12 cellular contexts compared by ENCODE assay signal in the genomic region with DNA sequence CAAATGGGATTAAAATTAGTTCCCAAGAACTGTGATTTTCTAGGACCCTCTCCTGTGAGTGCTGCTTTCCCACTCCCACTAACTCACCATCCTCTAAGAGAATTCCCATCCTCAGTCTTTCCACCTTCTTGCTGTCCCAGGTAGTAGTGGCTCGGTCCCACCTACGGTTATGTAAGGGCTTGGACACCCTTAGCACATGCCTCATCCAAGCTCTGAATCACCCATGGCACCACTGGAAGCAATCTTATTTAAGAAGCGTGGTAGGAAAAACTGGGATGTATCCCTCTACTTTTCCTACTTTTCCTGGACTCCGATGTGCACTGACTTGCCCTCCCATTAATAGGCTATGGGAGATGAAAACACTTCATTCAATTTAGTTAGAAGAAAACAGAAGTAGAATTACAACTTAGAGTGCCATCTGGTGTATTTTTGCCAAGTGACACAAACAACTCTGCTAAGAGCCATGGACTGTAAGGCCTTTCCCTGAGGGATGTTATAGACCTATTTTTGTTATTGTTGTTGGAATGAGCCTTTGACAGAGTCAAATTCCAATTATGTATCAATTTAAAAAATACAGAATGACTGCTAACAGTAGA. TPM values are rescaled to one million over a fixed set of nuclear protein-coding genes. Genes with fewer than 3 reads are reported as not detected.
DNase-seq lines count a peak whose midpoint lies in the region; ATAC-seq, FAIRE-seq and TF ChIP-seq lines count a peak whose summit lies in the region.
"Had no signal": no experiment of that assay in that cellular context is flagged by ENCODE, and none has a peak within 500 bp of the region (broad histone marks: within the 10 kb centered on the region; RNA-seq: fewer than 3 reads in every experiment).

No MANE protein-coding gene starts in this region.

- H3K27ac Mint-ChIP-seq in activated naive CD4-positive, alpha-beta T cell treated with anti-CD3 and anti-CD28 coated beads, Interleukin-2, amount 10 ng/mL, durations not matched to agents 7 days and 5 days: peak overlapping the region; percentile 39
- no peak overlapping the region for H3K27ac Mint-ChIP-seq in activated naive CD4-positive, alpha-beta T cell treated with anti-CD3 and anti-CD28 coated beads, Interleukin-2, amount 50 U/mL, for 72 hours
- H3K27ac Mint-ChIP-seq in WTC11: no peak overlapping the region
- H3K27ac Mint-ChIP-seq: memory B cell had no signal

- no peak overlapping the region for H2BK120ac ChIP-seq in H1 (replicated peaks; ENCODE audit: low read depth, low read length)

- H3K36me3 ChIP-seq in H1 (ENCODE audit: control insufficient read depth in 2 of 4, insufficient read depth in 4 of 4, low read length in 3 of 4): no peaks in the 10 kb centered on the region
- H3K36me3 ChIP-seq in suprapubic skin: no peaks in the 10 kb centered on the region

- H3K56ac ChIP-seq in H1 (replicated peaks; ENCODE audit: insufficient read length, low read depth, low read length): no peak overlapping the region

- no peaks in the 10 kb centered on the region for H4K20me1 ChIP-seq in H1 (replicated peaks in 1 of 2; ENCODE audit: control insufficient read depth in 1 of 2, insufficient read depth in 2 of 2, low read length in 2 of 2)

- no peak overlapping the region for H3K4me3 Mint-ChIP-seq in activated naive CD4-positive, alpha-beta T cell treated with anti-CD3 and anti-CD28 coated beads, Interleukin-2, amount 10 ng/mL, durations not matched to agents 7 days and 5 days
- H3K4me3 Mint-ChIP-seq in WTC11: no peak overlapping the region
- H3K4me3 Mint-ChIP-seq: memory B cell had no signal

- CTCF ChIA-PET in activated naive CD4-positive, alpha-beta T cell treated with anti-CD3 and anti-CD28 coated beads, Interleukin-2, amount 10 ng/mL, durations not matched to agents 7 days and 5 days (lab: Charles Lee): interaction anchor here (0.8 to 5.7 kb wide), 4 partner anchors 11 to 177 kb away, joined by 3 to 35 read pairs (median 6); no protein-coding TSS in a partner anchor
- CTCF ChIA-PET in H1 (lab: Charles Lee; ENCODE audit: partially characterized antibody): interaction anchor here (1.2 to 2.7 kb wide), 5 partner anchors 14 to 69 kb away, joined by 3 to 12 read pairs (median 4); a partner anchor contains a TSS
- CTCF ChIA-PET in WTC11 (lab: Charles Lee): interaction anchor here (1.0 kb wide), 1 partner anchor 16 kb away, joined by 5 read pairs; no protein-coding TSS in a partner anchor

- POLR2A ChIA-PET in H1 (lab: Charles Lee; ENCODE audit: partially characterized antibody): no interaction called here
- POLR2A ChIA-PET in WTC11 (lab: Charles Lee): no interaction called here

- no peaks in the 10 kb centered on the region for H3K23me2 ChIP-seq in H1 (ENCODE audit: low read depth, low read length)

- TF ChIP-seq POLR2A in H1 (IDR thresholded peaks at IDR 0.05; ENCODE audit: control extremely low read depth in 1 of 2, low read depth in 2 of 2, low read length in 2 of 2) (no peak), suprapubic skin (IDR thresholded peaks at IDR 0.05) (no peak)

- no peaks in the 10 kb centered on the region for H3K9me3 ChIP-seq in H1 (ENCODE audit: insufficient read depth in 2 of 2, low read depth in 1 of 2, low read length in 1 of 2)
- H3K9me3 ChIP-seq in suprapubic skin: no peaks in the 10 kb centered on the region

- H3K27me3 Mint-ChIP-seq in activated naive CD4-positive, alpha-beta T cell treated with anti-CD3 and anti-CD28 coated beads, Interleukin-2, amount 10 ng/mL, durations not matched to agents 7 days and 5 days: peaks cover 23% of the 10 kb centered on the region
- H3K27me3 Mint-ChIP-seq in WTC11 (ENCODE audit: low read depth): no peaks in the 10 kb centered on the region
- H3K27me3 Mint-ChIP-seq: memory B cell had no signal

- H4K8ac ChIP-seq in H1 (ENCODE audit: extremely low read depth, insufficient read depth, low read length): no peak overlapping the region

- no peaks in the 10 kb centered on the region for H3K9me3 Mint-ChIP-seq in activated naive CD4-positive, alpha-beta T cell treated with anti-CD3 and anti-CD28 coated beads, Interleukin-2, amount 10 ng/mL, durations not matched to agents 7 days and 5 days
- H3K9me3 Mint-ChIP-seq in activated naive CD4-positive, alpha-beta T cell treated with anti-CD3 and anti-CD28 coated beads, Interleukin-2, amount 50 U/mL, for 72 hours: no peaks in the 10 kb centered on the region
- no peaks in the 10 kb centered on the region for H3K9me3 Mint-ChIP-seq in WTC11
- H3K9me3 Mint-ChIP-seq: memory B cell had no signal

- H3K4me3 ChIP-seq in H1 (ENCODE audit: extremely low read depth in 1 of 4, insufficient read depth in 2 of 4, low read depth in 3 of 4, low read length in 4 of 4) (no peak overlapping the region), suprapubic skin (no peak overlapping the region)

- H3K79me2 ChIP-seq in H1 (ENCODE audit: control insufficient read depth in 1 of 2, insufficient read depth in 2 of 2, low read length in 2 of 2): no peaks in the 10 kb centered on the region

- H3K36me3 Mint-ChIP-seq in activated naive CD4-positive, alpha-beta T cell treated with anti-CD3 and anti-CD28 coated beads, Interleukin-2, amount 10 ng/mL, durations not matched to agents 7 days and 5 days: no peaks in the 10 kb centered on the region
- H3K36me3 Mint-ChIP-seq in activated naive CD4-positive, alpha-beta T cell treated with anti-CD3 and anti-CD28 coated beads, Interleukin-2, amount 50 U/mL, for 72 hours: peaks cover 0 to 6% of the 10 kb centered on the region in 2 donors
- no peaks in the 10 kb centered on the region for H3K36me3 Mint-ChIP-seq in WTC11
- H3K36me3 Mint-ChIP-seq: memory B cell had no signal

- H3K27me3 ChIP-seq in H1 (replicated peaks in 1 of 4; ENCODE audit: control insufficient read depth in 3 of 4, extremely low read depth in 1 of 4, insufficient read depth in 3 of 4, low read length in 3 of 4): no peaks in the 10 kb centered on the region
- H3K27me3 ChIP-seq in suprapubic skin: no peaks in the 10 kb centered on the region

- no peaks in the 10 kb centered on the region for H3K4me1 Mint-ChIP-seq in activated naive CD4-positive, alpha-beta T cell treated with anti-CD3 and anti-CD28 coated beads, Interleukin-2, amount 10 ng/mL, durations not matched to agents 7 days and 5 days
- peaks cover 5% of the 10 kb centered on the region for H3K4me1 Mint-ChIP-seq in WTC11
- H3K4me1 Mint-ChIP-seq: memory B cell had no signal

- peak in 1 of 3 experiments; percentile 16; a peak in 2 of 4 replicates for TF ChIP-seq CTCF in H1 (IDR thresholded peaks at IDR 0.05; ENCODE audit: control extremely low read depth in 1 of 3, insufficient read depth in 1 of 3, low read depth in 1 of 3, low read length in 3 of 3)
- peak in 1 of 2 donors; percentile 12 for TF ChIP-seq CTCF in suprapubic skin (IDR thresholded peaks at IDR 0.05)
- TF ChIP-seq CTCF in WTC11 (IDR thresholded peaks at IDR 0.05): no peak

- no peak overlapping the region for H3K14ac ChIP-seq in H1 (ENCODE audit: insufficient read length)

- H3K9ac ChIP-seq in H1 (replicated peaks in 1 of 4; ENCODE audit: extremely low read depth in 1 of 4, low read depth in 3 of 4, low read length in 3 of 4): no peak overlapping the region

- H3K4me1 ChIP-seq in H1 (replicated peaks in 1 of 4; ENCODE audit: control insufficient read depth in 3 of 4, insufficient read depth in 4 of 4, low read length in 3 of 4) (no peaks in the 10 kb centered on the region), suprapubic skin (peaks cover 15% of the 10 kb centered on the region)

- H3K18ac ChIP-seq in H1 (ENCODE audit: extremely low read depth, low read length): no peak overlapping the region

- no peak overlapping the region for H2BK20ac ChIP-seq in H1 (ENCODE audit: low read length)

- no peak overlapping the region for H2BK15ac ChIP-seq in H1 (ENCODE audit: low read length)

- no peak overlapping the region for H4K91ac ChIP-seq in H1 (replicated peaks; ENCODE audit: insufficient read length, low read length)

- no peak for ATAC-seq in activated naive CD4-positive, alpha-beta T cell treated with anti-CD3 and anti-CD28 coated beads, Interleukin-2, amount 50 U/mL, for 72 hours
- ATAC-seq in WTC11: no peak

- no peak for FAIRE-seq in H1 (lab: Jason Lieb, UNC)

- no peak overlapping the region for H2AFZ ChIP-seq in H1 (ENCODE audit: low read length)

- TF ChIP-seq EP300 in H1 (IDR thresholded peaks at IDR 0.05; ENCODE audit: borderline replicate concordance in 1 of 2, low read depth in 2 of 2, low read length in 2 of 2) (no peak), suprapubic skin (IDR thresholded peaks at IDR 0.05) (no peak)

- DNase-seq in activated naive CD4-positive, alpha-beta T cell treated with anti-CD3 and anti-CD28 coated beads, Interleukin-2, amount 10 ng/mL, durations not matched to agents 7 days and 5 days: no peak
- no peak for DNase-seq in activated naive CD4-positive, alpha-beta T cell treated with anti-CD3 and anti-CD28 coated beads, Interleukin-2, amount 50 U/mL, for 72 hours (ENCODE audit: low spot score in 2 of 2)
- DNase-seq in NCI-H1694 (lab: John Stamatoyannopoulos, UW) (peak; percentile 10), H1 (ENCODE audit: low read depth in 1 of 2, low spot score in 2 of 2) (no peak), suprapubic skin (ENCODE audit: low spot score in 2 of 2) (no peak), NCI-H774 (lab: John Stamatoyannopoulos, UW) (no peak), cerebellum (ENCODE audit: low spot score) (no peak), WTC11 (ENCODE audit: low spot score) (no peak)
- DNase-seq: activated gamma-delta T cell, C1 segment of cervical spinal cord had no signal

- H3K27ac ChIP-seq in H1 (ENCODE audit: low read depth, low read length) (no peak overlapping the region), suprapubic skin (peak overlapping the region; percentile 79)

- TF ChIP-seq RAD21 in H1 (IDR thresholded peaks at IDR 0.05 in 1 of 2, conservative IDR thresholded peaks at IDR 0.05 in 1 of 2; ENCODE audit: low read depth in 2 of 2, low read length in 2 of 2): peak; percentile 7 to 15; a peak in 1 of 4 replicates

- no peak overlapping the region for H3K4ac ChIP-seq in H1 (replicated peaks; ENCODE audit: insufficient read length, low read depth, low read length)

- no peak overlapping the region for H4K5ac ChIP-seq in H1 (ENCODE audit: insufficient read length, low read depth, low read length)

- no peak overlapping the region for H3K4me2 ChIP-seq in H1 (ENCODE audit: insufficient read depth in 1 of 2, low read depth in 2 of 2, low read length in 2 of 2)

- no peak overlapping the region for H2BK5ac ChIP-seq in H1 (ENCODE audit: low read depth, low read length)

- 91% methylated on average over 4 of the region's 4 CpGs; no CpG with 5 or more reads in 1 of the 2 experiments for WGBS in H1 (ENCODE audit: extremely low coverage in 1 of 2, insufficient coverage in 1 of 2, insufficient read length in 1 of 2, insufficient replicate concordance in 2 of 2, low coverage in 1 of 2, low lambda C conversion rate in 2 of 2, missing lambda C conversion rate in 1 of 2), 2 experiments
- 53% methylated on average over 4 of the region's 4 CpGs for whole genome bisulfite sequencing in suprapubic skin

- H2AK5ac ChIP-seq in H1 (ENCODE audit: low read depth, low read length): no peak overlapping the region

- no peak overlapping the region for H2BK12ac ChIP-seq in H1 (ENCODE audit: low read depth, low read length)

- H3K23ac ChIP-seq in H1 (ENCODE audit: insufficient read length): no peak overlapping the region

- H3K79me1 ChIP-seq in H1 (ENCODE audit: low read depth, low read length): no peaks in the 10 kb centered on the region

RNA-seq across cellular contexts. Expression of a gene that starts 13.7 kb away (rescaled TPM):
- under 1 TPM; 0.18 to 0.78 TPM for total RNA-seq in activated naive CD4-positive, alpha-beta T cell treated with anti-CD3 and anti-CD28 coated beads, Interleukin-2, amount 50 U/mL, for 72 hours
- total RNA-seq in H1 (2021; fragmentation: NEBNext Ultra II Directional; extraction: Animal tissue kit (Norgen Biotek cat#: 25700)): not detected in 2 replicates
- polyA plus RNA-seq in H1 (2011; rRNA removed): 0.05 and 0.68 TPM in 2 replicates
- polyA plus RNA-seq in H1 (2011; cell fraction: cytosol; rRNA removed): 0.14 TPM
- polyA plus RNA-seq in H1 (2011; cell fraction: nucleus; rRNA removed): 0.07 TPM
- polyA plus RNA-seq in H1 (2012, experiment 1 of 2): 0.37 to 0.94 TPM (median 0.47 TPM) in 4 replicates
- 0.10 TPM for polyA plus RNA-seq in H1 (2012, experiment 2 of 2)
- polyA plus RNA-seq in H1 (2013, experiment 1 of 2): not detected
- polyA plus RNA-seq in H1 (2013, experiment 2 of 2): not detected
- polyA minus RNA-seq in H1 (2011; rRNA and poly(A)+ RNA removed): 0.20 TPM in 1 of 2 replicates, not detected in the other
- polyA minus RNA-seq in H1 (2011; cell fraction: cytosol; rRNA and poly(A)+ RNA removed): not detected
- polyA minus RNA-seq in H1 (2011; cell fraction: nucleus; rRNA and poly(A)+ RNA removed): not detected
- total RNA-seq in suprapubic skin (10 to 100 TPM; 19.6 to 30.1 (median 29.3) TPM), cerebellum (not detected), WTC11 (2021) (not detected in 3 replicates)
- total RNA-seq: T-helper 2 cell treated with Interferon-gamma antibody and Interleukin-4, amounts not matched to agents 100 ng/mL and 5 ng/mL, for 36 hours had no signal

RNA-seq across cellular contexts. Expression of a gene that starts 14.7 kb away (rescaled TPM):
- total RNA-seq in activated naive CD4-positive, alpha-beta T cell treated with anti-CD3 and anti-CD28 coated beads, Interleukin-2, amount 50 U/mL, for 72 hours: 10 to 100 TPM; 15.7 to 57.0 TPM
- total RNA-seq in H1 (2021; fragmentation: NEBNext Ultra II Directional; extraction: Animal tissue kit (Norgen Biotek cat#: 25700)): 5.5 and 6.5 TPM in 2 replicates
- polyA plus RNA-seq in H1 (2011; rRNA removed): 5.5 and 8.1 TPM in 2 replicates
- 5.9 TPM for polyA plus RNA-seq in H1 (2011; cell fraction: cytosol; rRNA removed)
- 2.7 TPM for polyA plus RNA-seq in H1 (2011; cell fraction: nucleus; rRNA removed)
- 3.3 to 4.3 TPM (median 3.3 TPM) in 4 replicates for polyA plus RNA-seq in H1 (2012, experiment 1 of 2)
- polyA plus RNA-seq in H1 (2012, experiment 2 of 2): 0.67 TPM
- polyA plus RNA-seq in H1 (2013, experiment 1 of 2): 2.8 TPM
- polyA plus RNA-seq in H1 (2013, experiment 2 of 2): 2.9 TPM
- polyA minus RNA-seq in H1 (2011; rRNA and poly(A)+ RNA removed): 3.9 and 4.9 TPM in 2 replicates
- polyA minus RNA-seq in H1 (2011; cell fraction: cytosol; rRNA and poly(A)+ RNA removed): 3.2 TPM
- polyA minus RNA-seq in H1 (2011; cell fraction: nucleus; rRNA and poly(A)+ RNA removed): 11.7 TPM
- total RNA-seq in suprapubic skin (10 to 100 TPM; 13.3 to 35.8 (median 14.2) TPM), cerebellum (39.0 TPM), WTC11 (2021) (3.9 to 4.6 TPM (median 4.2 TPM) in 3 replicates)

Comparison
In these comparisons a context has a peak if more than half of its experiments do, and no peak if none do; other contexts are left out.
1. RNA of a gene that starts 13.7 kb away (total RNA-seq): 19.6 to 30.1 TPM in suprapubic skin; 0.18 to 0.78 TPM in activated naive CD4-positive, alpha-beta T cell treated with anti-CD3 and anti-CD28 coated beads, Interleukin-2, amount 50 U/mL, for 72 hours, not detected in H1, not detected in WTC11 and not detected in cerebellum (single experiment); every median in the first group is over 10 times any median in the second.